Comparison of ENCODE assay signal across 11 cellular contexts in genomic region chr13:113897161-113897560, GRCh38. TPM values are rescaled to one million over a fixed set of nuclear protein-coding genes. Genes with fewer than 3 reads are reported as not detected.
A peak's percentile ranks its signal among the peaks of the same experiment; 100 is the strongest.
DNase-seq lines count a peak whose midpoint lies in the region; ATAC-seq and TF ChIP-seq lines count a peak whose summit lies in the region.
"Had no signal": no experiment of that assay in that cellular context is flagged by ENCODE, and none has a peak within 500 bp of the region (broad histone marks: within the 10 kb centered on the region; RNA-seq: fewer than 3 reads in every experiment).

No MANE protein-coding gene starts in this region.

- H3K27ac Mint-ChIP-seq in activated T-helper 2 cell treated with anti-CD3 and anti-CD28 coated beads, Interferon-gamma antibody, Interleukin-2, Interleukin-4, amounts not matched to agents 10 μg/mL and 5 μg/mL and 100 μg/mL, durations not matched to agents 14 hours and 24 hours and 36 hours, result no peak overlapping the region
- H3K27ac Mint-ChIP-seq in immature natural killer cell, result no peak overlapping the region

- H3K36me3 Mint-ChIP-seq in activated T-helper 2 cell treated with anti-CD3 and anti-CD28 coated beads, Interferon-gamma antibody, Interleukin-2, Interleukin-4, amounts not matched to agents 10 μg/mL and 5 μg/mL and 100 μg/mL, durations not matched to agents 14 hours and 24 hours and 36 hours (ENCODE audit: low read depth), result no peaks in the 10 kb centered on the region
- no peaks in the 10 kb centered on the region for H3K36me3 Mint-ChIP-seq in immature natural killer cell

- DNase-seq in GM03348 (ENCODE audit: low spot score), result peak; percentile 94
- peak; percentile 98 for DNase-seq in RPMI7951 (ENCODE audit: low read depth)
- DNase-seq in fibroblast of mammary gland (ENCODE audit: low read depth), result peak; percentile 89
- DNase-seq in renal cortical epithelial cell (ENCODE audit: low read depth), result peak; percentile 96
- no peak for DNase-seq in activated T-helper 2 cell treated with anti-CD3 and anti-CD28 coated beads, Interferon-gamma antibody, Interleukin-2, Interleukin-4, amounts not matched to agents 10 μg/mL and 5 μg/mL and 100 μg/mL, durations not matched to agents 14 hours and 24 hours and 36 hours (ENCODE audit: low spot score)
- DNase-seq in immature natural killer cell, result no peak
- DNase-seq: activated gamma-delta T cell, NCI-H2107, nucleus accumbens had no signal

- ATAC-seq in HG02642 (IDR thresholded peaks at IDR 0.05; ENCODE audit: poor library complexity, unreplicated experiment) (no peak), HG03571 (IDR thresholded peaks at IDR 0.05; ENCODE audit: unreplicated experiment) (no peak)

- no peaks in the 10 kb centered on the region for H3K9me3 Mint-ChIP-seq in activated T-helper 2 cell treated with anti-CD3 and anti-CD28 coated beads, Interferon-gamma antibody, Interleukin-2, Interleukin-4, amounts not matched to agents 10 μg/mL and 5 μg/mL and 100 μg/mL, durations not matched to agents 14 hours and 24 hours and 36 hours
- H3K9me3 Mint-ChIP-seq in immature natural killer cell, result peaks cover 0 to 9% (median 0%) of the 10 kb centered on the region in 6 donors

- no peaks in the 10 kb centered on the region for H3K4me1 Mint-ChIP-seq in activated T-helper 2 cell treated with anti-CD3 and anti-CD28 coated beads, Interferon-gamma antibody, Interleukin-2, Interleukin-4, amounts not matched to agents 10 μg/mL and 5 μg/mL and 100 μg/mL, durations not matched to agents 14 hours and 24 hours and 36 hours (ENCODE audit: low read depth)
- H3K4me1 Mint-ChIP-seq in immature natural killer cell, result no peaks in the 10 kb centered on the region

- no peak for TF ChIP-seq CTCF in fibroblast of mammary gland (conservative IDR thresholded peaks at IDR 0.05; ENCODE audit: control insufficient read depth, insufficient read depth, low read depth, low read length)

- peaks cover 38% of the 10 kb centered on the region for H3K27me3 Mint-ChIP-seq in activated T-helper 2 cell treated with anti-CD3 and anti-CD28 coated beads, Interferon-gamma antibody, Interleukin-2, Interleukin-4, amounts not matched to agents 10 μg/mL and 5 μg/mL and 100 μg/mL, durations not matched to agents 14 hours and 24 hours and 36 hours (ENCODE audit: low read depth)
- peaks cover 12 to 22% (median 15%) of the 10 kb centered on the region in 3 donors for H3K27me3 Mint-ChIP-seq in immature natural killer cell (ENCODE audit: low read depth in 3 of 3)

- intact Hi-C loops in activated T-helper 2 cell treated with anti-CD3 and anti-CD28 coated beads, Interferon-gamma antibody, Interleukin-2, Interleukin-4, amounts not matched to agents 10 μg/mL and 5 μg/mL and 100 μg/mL, durations not matched to agents 14 hours and 24 hours and 36 hours (cut with micrococcal nuclease), result no loop called here

- H3K4me3 Mint-ChIP-seq in activated T-helper 2 cell treated with anti-CD3 and anti-CD28 coated beads, Interferon-gamma antibody, Interleukin-2, Interleukin-4, amounts not matched to agents 10 μg/mL and 5 μg/mL and 100 μg/mL, durations not matched to agents 14 hours and 24 hours and 36 hours (ENCODE audit: low read depth), result no peak overlapping the region
- no peak overlapping the region for H3K4me3 Mint-ChIP-seq in immature natural killer cell

- H3K4me3 ChIP-seq in fibroblast of mammary gland (ENCODE audit: control insufficient read depth, low read depth, low read length), result no peak overlapping the region

RNA-seq across cellular contexts. Expression of gene GAS6, which starts 33.3 kb away (rescaled TPM):
- 91.2 and 119 TPM in 2 replicates for total RNA-seq in RPMI7951 (2014; rRNA removed; shearing (Covaris generic))
- 174 and 236 TPM in 2 replicates for total RNA-seq in renal cortical epithelial cell
- 0.14 and 0.32 TPM in 2 replicates for total RNA-seq in activated T-helper 2 cell treated with anti-CD3 and anti-CD28 coated beads, Interferon-gamma antibody, Interleukin-2, Interleukin-4, amounts not matched to agents 10 μg/mL and 5 μg/mL and 100 μg/mL, durations not matched to agents 14 hours and 24 hours and 36 hours
- 1 to 10 TPM in 2 of 3 donors, not detected in 1; 1.0 to 1.2 TPM for polyA plus RNA-seq in immature natural killer cell

Comparison
In these comparisons a context has a peak if more than half of its experiments do, and no peak if none do; other contexts are left out.
1. DNase-seq: peak in GM03348 (single experiment), RPMI7951 (single experiment), fibroblast of mammary gland (single experiment) and renal cortical epithelial cell (single experiment); none in activated T-helper 2 cell treated with anti-CD3 and anti-CD28 coated beads, Interferon-gamma antibody, Interleukin-2, Interleukin-4, amounts not matched to agents 10 μg/mL and 5 μg/mL and 100 μg/mL, durations not matched to agents 14 hours and 24 hours and 36 hours (single experiment) and immature natural killer cell (0 of 3).
2. RNA of gene GAS6, which starts 33.3 kb away (total RNA-seq): 174 to 236 TPM in renal cortical epithelial cell and 91.2 to 119 TPM in RPMI7951; 0.14 to 0.32 TPM in activated T-helper 2 cell treated with anti-CD3 and anti-CD28 coated beads, Interferon-gamma antibody, Interleukin-2, Interleukin-4, amounts not matched to agents 10 μg/mL and 5 μg/mL and 100 μg/mL, durations not matched to agents 14 hours and 24 hours and 36 hours; every median in the first group is over 10 times any median in the second.